ENCODE assay signal across 9 cellular contexts in genomic region chr6:110878751-110879539, GRCh38.
DNase-seq lines count a peak whose midpoint lies in the region; ATAC-seq lines count a peak whose summit lies in the region.
"Had no signal": no experiment of that assay in that cellular context is flagged by ENCODE, and none has a peak within 500 bp of the region (broad histone marks: within the 10 kb centered on the region; RNA-seq: fewer than 3 reads in every experiment).

No MANE protein-coding gene starts in this region.

- peak; percentile 11 for DNase-seq in SIG-M5 treated with dmso at 0.1 percent for 504 hours (lab: John Stamatoyannopoulos, UW; ENCODE audit: unreplicated experiment)
- no peak for DNase-seq in SIG-M5 (lab: John Stamatoyannopoulos, UW)
- peak; percentile 26 for DNase-seq in NCI-H2227 (lab: John Stamatoyannopoulos, UW; ENCODE audit: unreplicated experiment)
- peak; percentile 61 for DNase-seq in amniotic epithelial cell (ENCODE audit: low read depth)
- peak; percentile 22 for DNase-seq in iPS-NIHi7 (ENCODE audit: extremely low spot score)
- peak; percentile 10 to 15 for DNase-seq in stimulated activated CD8-positive, alpha-beta memory T cell treated with anti-CD3 and anti-CD28 coated beads, Interleukin-7, amount 100 ng/mL, for 4 hours (ENCODE audit: low read depth in 2 of 2)
- DNase-seq in HuH-7 (ENCODE audit: low spot score), result no peak

- no peak for ATAC-seq in HG03342 (IDR thresholded peaks at IDR 0.05; ENCODE audit: unreplicated experiment)
- ATAC-seq: mucosa of descending colon had no signal

Comparison
In these comparisons a context has a peak if more than half of its experiments do, and no peak if none do; other contexts are left out.
1. DNase-seq: peak in SIG-M5 treated with dmso at 0.1 percent for 504 hours (single experiment), NCI-H2227 (single experiment), amniotic epithelial cell (single experiment), iPS-NIHi7 (single experiment) and stimulated activated CD8-positive, alpha-beta memory T cell treated with anti-CD3 and anti-CD28 coated beads, Interleukin-7, amount 100 ng/mL, for 4 hours (2 of 2); none in SIG-M5 (single experiment) and HuH-7 (single experiment).